In genomic region chr1:181115367-181115684, GRCh38 we compare ENCODE assay signal across 30 cellular contexts.
"Had no signal": no experiment of that assay in that cellular context is flagged by ENCODE, and none has a peak within 500 bp of the region (broad histone marks: within the 10 kb centered on the region; RNA-seq: fewer than 3 reads in every experiment).

No MANE protein-coding gene starts in this region.

- H3K9me3 ChIP-seq: MG63 had no signal

- H3K4me3 Mint-ChIP-seq: activated B cell treated with CpG ODN at 0.5 μM for 24 hours; activated CD4-positive, alpha-beta memory T cell treated with anti-CD3 and anti-CD28 coated beads, Interleukin-2, amount 10 ng/mL, durations not matched to agents 7 days and 5 days; activated naive CD8-positive, alpha-beta T cell treated with anti-CD3 and anti-CD28 coated beads for 36 hours; activated T-cell treated with anti-CD3 and anti-CD28 coated beads, Interleukin-2, amount 50 U/mL, for 72 hours; activated T-helper 17 cell treated with anti-CD3 and anti-CD28 coated beads, Interleukin-2, amount 50 U/mL, for 72 hours; central memory CD8-positive, alpha-beta T cell had no signal

- H3K36me3 Mint-ChIP-seq: activated naive CD8-positive, alpha-beta T cell treated with anti-CD3 and anti-CD28 coated beads for 36 hours had no signal

- H3K36me3 ChIP-seq: brain microvascular endothelial cell, MG63 had no signal

- H3K4me3 ChIP-seq: MG63 had no signal

- ATAC-seq: activated T-cell treated with anti-CD3 and anti-CD28 coated beads, Interleukin-2, amount 50 U/mL, for 72 hours; activated T-helper 17 cell treated with anti-CD3 and anti-CD28 coated beads, Interleukin-2, amount 50 U/mL, for 72 hours had no signal

- H3K9me3 Mint-ChIP-seq: activated B cell treated with CpG ODN at 0.5 μM for 24 hours; activated CD4-positive, alpha-beta memory T cell treated with anti-CD3 and anti-CD28 coated beads, Interleukin-2, amount 10 ng/mL, durations not matched to agents 7 days and 5 days; activated naive CD8-positive, alpha-beta T cell treated with anti-CD3 and anti-CD28 coated beads for 36 hours; activated T-cell treated with anti-CD3 and anti-CD28 coated beads, Interleukin-2, amount 50 U/mL, for 72 hours; activated T-helper 17 cell treated with anti-CD3 and anti-CD28 coated beads, Interleukin-2, amount 50 U/mL, for 72 hours; central memory CD8-positive, alpha-beta T cell had no signal

- H3K27me3 Mint-ChIP-seq: activated B cell treated with CpG ODN at 0.5 μM for 24 hours; activated T-helper 17 cell treated with anti-CD3 and anti-CD28 coated beads, Interleukin-2, amount 50 U/mL, for 72 hours had no signal

- H3K27ac Mint-ChIP-seq: activated B cell treated with CpG ODN at 0.5 μM for 24 hours; activated CD4-positive, alpha-beta memory T cell treated with anti-CD3 and anti-CD28 coated beads, Interleukin-2, amount 10 ng/mL, durations not matched to agents 7 days and 5 days; activated naive CD8-positive, alpha-beta T cell treated with anti-CD3 and anti-CD28 coated beads for 36 hours; activated T-cell treated with anti-CD3 and anti-CD28 coated beads, Interleukin-2, amount 50 U/mL, for 72 hours; activated T-helper 17 cell treated with anti-CD3 and anti-CD28 coated beads, Interleukin-2, amount 50 U/mL, for 72 hours had no signal

- H3K27ac ChIP-seq: brain microvascular endothelial cell, VCaP had no signal

- H3K27me3 ChIP-seq: brain microvascular endothelial cell, MG63 had no signal

- H3K4me1 Mint-ChIP-seq: activated T-helper 17 cell treated with anti-CD3 and anti-CD28 coated beads, Interleukin-2, amount 50 U/mL, for 72 hours; central memory CD8-positive, alpha-beta T cell had no signal

- DNase-seq: activated B cell treated with CpG ODN at 0.5 μM for 24 hours; activated CD4-positive, alpha-beta memory T cell treated with anti-CD3 and anti-CD28 coated beads, Interleukin-2, amount 10 ng/mL, durations not matched to agents 7 days and 5 days; activated CD4-positive, alpha-beta T cell treated with anti-CD3 and anti-CD28 coated beads for 4 hours; activated CD4-positive, CD25-positive, alpha-beta regulatory T cell treated with anti-CD3 and anti-CD28 coated beads, Interleukin-2, amount 50 U/mL, for 72 hours; activated effector memory CD4-positive, alpha-beta T cell treated with anti-CD3 and anti-CD28 coated beads, Interleukin-2, amount 50 U/mL, for 16 hours; activated naive CD4-positive, alpha-beta T cell; activated naive CD4-positive, alpha-beta T cell treated with anti-CD3 and anti-CD28 coated beads, Interleukin-2, amount 50 U/mL, for 16 hours; activated naive CD8-positive, alpha-beta T cell treated with anti-CD3 and anti-CD28 coated beads for 36 hours; activated T-cell treated with anti-CD3 and anti-CD28 coated beads, Interleukin-2, amount 50 U/mL, for 1 hour; activated T-cell treated with anti-CD3 and anti-CD28 coated beads, Interleukin-2, amount 50 U/mL, for 72 hours; amniotic stem cell; aorta; brain microvascular endothelial cell; Kasumi-1; MG63; NCI-H1048; NCI-H1105 treated with DMSO at 0.1 percent for 48 hours; NCI-H1436; NCI-H1694; NCI-H2029; NCI-H345; NCI-H524 treated with DMSO at 0.1 percent for 48 hours; Right ventricle myocardium superior; SW 1271; T-helper 1 cell; T-helper 2 cell; T-helper 9 cell had no signal
